Comparison of ENCODE assay signal across 30 cellular contexts in the genomic region with DNA sequence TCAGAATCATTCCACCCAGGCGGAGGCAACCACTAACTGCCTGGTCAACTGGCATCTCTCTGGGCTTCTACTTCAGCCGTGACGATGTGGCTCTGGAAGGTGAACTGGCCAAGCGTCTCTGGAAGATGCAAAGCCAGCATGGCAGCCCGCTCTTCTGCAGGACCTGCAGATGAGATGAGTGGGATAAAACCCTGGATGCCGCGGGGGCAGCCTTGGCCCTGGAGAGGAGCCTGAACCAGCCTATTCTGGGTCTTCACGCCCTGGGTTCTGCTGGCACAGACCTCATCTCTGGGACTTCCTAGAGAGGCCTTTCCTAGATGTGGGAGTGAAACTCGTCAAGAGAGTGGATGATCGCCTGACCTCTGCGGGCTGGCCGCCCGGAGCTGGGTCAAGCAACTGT.
"Had no signal": no experiment of that assay in that cellular context is flagged by ENCODE, and none has a peak within 500 bp of the region (broad histone marks: within the 10 kb centered on the region; RNA-seq: fewer than 3 reads in every experiment).

No MANE protein-coding gene starts in this region.

- H3K27ac Mint-ChIP-seq: natural killer cell treated with Interleukin-12 subunit alpha and Interleukin-12 subunit beta and Interleukin-15 and Interleukin-18, amount 100 ng/mL, for 72 hours; nephron progenitor cell; neural progenitor cell; progenitor cell of endocrine pancreas; stimulated activated memory B cell treated with anti-CD40 and anti-IgM and Interleukin-4, amounts not matched to agents 10 μg/mL and 1 μg/mL and 100 μg/mL, for 72 hours; stimulated activated naive CD8-positive, alpha-beta T cell treated with anti-CD3 and anti-CD28 coated beads, Interleukin-15, amount 100 ng/mL, for 72 hours; type B pancreatic cell had no signal

- H3K4me1 ChIP-seq: neural progenitor cell, testis, upper lobe of right lung, uterus had no signal

- H3K9me3 ChIP-seq: ovary, psoas muscle, right lobe of liver, sigmoid colon, suprapubic skin, testis, tibial artery, transverse colon, upper lobe of right lung, uterus had no signal

- H2AFZ ChIP-seq: neural progenitor cell, parathyroid adenoma had no signal

- H3K36me3 Mint-ChIP-seq: naive thymus-derived CD8-positive, alpha-beta T cell; natural killer cell treated with Interleukin-12 subunit alpha and Interleukin-12 subunit beta and Interleukin-15 and Interleukin-18, amount 100 ng/mL, for 72 hours; neural progenitor cell; stimulated activated memory B cell treated with anti-CD40 and anti-IgM and Interleukin-4, amounts not matched to agents 10 μg/mL and 1 μg/mL and 100 μg/mL, for 72 hours; type B pancreatic cell had no signal

- H3K27me3 Mint-ChIP-seq: natural killer cell treated with Interleukin-12 subunit alpha and Interleukin-12 subunit beta and Interleukin-15 and Interleukin-18, amount 100 ng/mL, for 72 hours; progenitor cell of endocrine pancreas; stimulated activated memory B cell treated with anti-CD40 and anti-IgM and Interleukin-4, amounts not matched to agents 10 μg/mL and 1 μg/mL and 100 μg/mL, for 72 hours; stimulated activated naive CD8-positive, alpha-beta T cell treated with anti-CD3 and anti-CD28 coated beads, Interleukin-15, amount 100 ng/mL, for 72 hours; type B pancreatic cell had no signal

- H3K4me3 ChIP-seq: neural progenitor cell, ovary, psoas muscle, right lobe of liver, sigmoid colon, suprapubic skin, testis, tibial artery, transverse colon, upper lobe of right lung, uterus had no signal

- H3K9me3 Mint-ChIP-seq: naive thymus-derived CD8-positive, alpha-beta T cell; natural killer cell treated with Interleukin-12 subunit alpha and Interleukin-12 subunit beta and Interleukin-15 and Interleukin-18, amount 100 ng/mL, for 72 hours; nephron progenitor cell; neural progenitor cell; stimulated activated memory B cell treated with anti-CD40 and anti-IgM and Interleukin-4, amounts not matched to agents 10 μg/mL and 1 μg/mL and 100 μg/mL, for 72 hours; stimulated activated naive CD8-positive, alpha-beta T cell treated with anti-CD3 and anti-CD28 coated beads, Interleukin-15, amount 100 ng/mL, for 72 hours; type B pancreatic cell had no signal

- H3K9ac ChIP-seq: neural progenitor cell, parathyroid adenoma had no signal

- H3K4me2 ChIP-seq: neural progenitor cell had no signal

- H3K36me3 ChIP-seq: neural progenitor cell, ovary, right lobe of liver, sigmoid colon, suprapubic skin, tibial artery, transverse colon, upper lobe of right lung, uterus had no signal

- DNase-seq: naive thymus-derived CD8-positive, alpha-beta T cell; nephron progenitor cell; occipital lobe; ovary; right cardiac atrium; right lobe of liver; sigmoid colon; small intestine; stimulated activated CD4-positive, alpha-beta T cell treated with anti-CD3 and anti-CD28 coated beads, Interleukin-12 subunit alpha, Interleukin-12 subunit beta, amount 100 ng/mL, for 4 hours; stimulated activated CD4-positive, alpha-beta T cell treated with anti-CD3 and anti-CD28 coated beads, Interleukin-1b, Interleukin-23, amount 100 ng/mL, for 48 hours; stimulated activated CD4-positive, alpha-beta T cell treated with anti-CD3 and anti-CD28 coated beads, Interleukin-4, amount 100 ng/mL, for 1 hour; stimulated activated CD4-positive, alpha-beta T cell treated with anti-CD3 and anti-CD28 coated beads, Interleukin-4, amount 100 ng/mL, for 4 hours; stimulated activated CD8-positive, alpha-beta memory T cell treated with anti-CD3 and anti-CD28 coated beads, Interleukin-4, amount 100 ng/mL, for 48 hours; stimulated activated naive CD4-positive, alpha-beta T cell; stimulated activated naive CD8-positive, alpha-beta T cell treated with anti-CD3 and anti-CD28 coated beads, Interleukin-15, amount 100 ng/mL, for 72 hours; stimulated activated naive CD8-positive, alpha-beta T cell treated with anti-CD3 and anti-CD28 coated beads, Interleukin-15, Interleukin-2, amounts not matched to agents 100 U/mL and 50 U/mL, for 24 hours; substantia nigra; testis; tibial artery; transverse colon; upper lobe of right lung; uterus had no signal

- H3K27ac ChIP-seq: neural progenitor cell, ovary, parathyroid adenoma, psoas muscle, right lobe of liver, sigmoid colon, suprapubic skin, testis, tibial artery, transverse colon, upper lobe of right lung, uterus had no signal

- ATAC-seq: naive thymus-derived CD8-positive, alpha-beta T cell; psoas muscle; right cardiac atrium; right lobe of liver; stimulated activated memory B cell treated with anti-CD40 and anti-IgM and Interleukin-4, amounts not matched to agents 10 μg/mL and 1 μg/mL and 100 μg/mL, for 72 hours; stimulated activated naive CD8-positive, alpha-beta T cell treated with anti-CD3 and anti-CD28 coated beads, Interleukin-15, amount 100 ng/mL, for 72 hours; stimulated activated naive CD8-positive, alpha-beta T cell treated with anti-CD3 and anti-CD28 coated beads, Interleukin-15, Interleukin-2, amounts not matched to agents 100 U/mL and 50 U/mL, for 24 hours; upper lobe of right lung had no signal

- H3K27me3 ChIP-seq: neural progenitor cell, ovary, right lobe of liver, sigmoid colon, suprapubic skin, testis, tibial artery, transverse colon, upper lobe of right lung, uterus had no signal

- H3K4me3 Mint-ChIP-seq: naive thymus-derived CD8-positive, alpha-beta T cell; natural killer cell treated with Interleukin-12 subunit alpha and Interleukin-12 subunit beta and Interleukin-15 and Interleukin-18, amount 100 ng/mL, for 72 hours; nephron progenitor cell; neural progenitor cell; stimulated activated memory B cell treated with anti-CD40 and anti-IgM and Interleukin-4, amounts not matched to agents 10 μg/mL and 1 μg/mL and 100 μg/mL, for 72 hours; stimulated activated naive CD8-positive, alpha-beta T cell treated with anti-CD3 and anti-CD28 coated beads, Interleukin-15, amount 100 ng/mL, for 72 hours; type B pancreatic cell had no signal
